In genomic region chr17:59381716-59382570, GRCh38 we compare ENCODE assay signal across 10 cellular contexts. TPM values are rescaled to one million over a fixed set of nuclear protein-coding genes. Genes with fewer than 3 reads are reported as not detected.
DNase-seq lines count a peak whose midpoint lies in the region; TF ChIP-seq lines count a peak whose summit lies in the region.
"Had no signal": no experiment of that assay in that cellular context is flagged by ENCODE, and none has a peak within 500 bp of the region (broad histone marks: within the 10 kb centered on the region; RNA-seq: fewer than 3 reads in every experiment).

No MANE protein-coding gene starts in this region.

- H3K27ac ChIP-seq in C4-2B (peak overlapping the region; percentile 22), osteoblast (ENCODE audit: low read depth, low read length) (no peak overlapping the region)
- H3K27ac ChIP-seq: SJCRH30 had no signal

- H3K79me2 ChIP-seq in osteoblast (ENCODE audit: insufficient read depth, low read length): peaks cover 5% of the 10 kb centered on the region

- no peak for TF ChIP-seq CTCF in C4-2B (conservative IDR thresholded peaks at IDR 0.05)
- TF ChIP-seq CTCF in osteoblast (IDR thresholded peaks at IDR 0.05; ENCODE audit: extremely low read depth, low read depth, low read length): no peak

- H3K27me3 ChIP-seq in osteoblast (ENCODE audit: insufficient read depth, low read length): no peaks in the 10 kb centered on the region
- H3K27me3 ChIP-seq: SJCRH30 had no signal

- DNase-seq in NCI-H526 (lab: John Stamatoyannopoulos, UW) (peak; percentile 40 to 59), head of caudate nucleus (peak; percentile 40 to 95 (median 86)), osteoblast (ENCODE audit: insufficient read length, low spot score, missing footprints) (no peak), NCI-H2107 treated with DMSO at 0.1 percent for 48 hours (lab: John Stamatoyannopoulos, UW; ENCODE audit: unreplicated experiment) (no peak)
- no peak for DNase-seq in stimulated activated CD4-positive, alpha-beta T cell treated with anti-CD3 and anti-CD28 coated beads, Interleukin-4, amount 100 ng/mL, for 1 hour
- no peak for DNase-seq in activated CD4-positive, alpha-beta T cell treated with anti-CD3 and anti-CD28 coated beads for 4 hours
- no peak for DNase-seq in stimulated activated CD4-positive, alpha-beta T cell treated with anti-CD3 and anti-CD28 coated beads, Interleukin-2, amount 100 ng/mL, for 24 hours
- DNase-seq: DND-41, SJCRH30 had no signal

- H3K4me3 ChIP-seq in osteoblast (ENCODE audit: insufficient read depth, low read length): no peak overlapping the region
- H3K4me3 ChIP-seq: SJCRH30 had no signal

- peaks cover 18% of the 10 kb centered on the region for H3K4me1 ChIP-seq in osteoblast (ENCODE audit: insufficient read depth, low read length)
- H3K4me1 ChIP-seq: SJCRH30 had no signal

- H3K36me3 ChIP-seq in osteoblast (ENCODE audit: insufficient read depth, low read length): no peaks in the 10 kb centered on the region
- H3K36me3 ChIP-seq: SJCRH30 had no signal

- no peak overlapping the region for H3K4me2 ChIP-seq in osteoblast (ENCODE audit: insufficient read depth, low read length)

- intact Hi-C loops in head of caudate nucleus (cut with DNase I): no loop called here

- H3K9me3 ChIP-seq in osteoblast (ENCODE audit: low read depth, low read length): no peaks in the 10 kb centered on the region
- H3K9me3 ChIP-seq: SJCRH30 had no signal

- H2AFZ ChIP-seq in osteoblast (ENCODE audit: low read length): peak overlapping the region; percentile 19

- no peaks in the 10 kb centered on the region for H4K20me1 ChIP-seq in osteoblast (ENCODE audit: insufficient read depth, low read length)

RNA-seq across cellular contexts. Expression of gene YPEL2, which starts 50.5 kb away (rescaled TPM):
- 24.2 and 28.3 TPM in 2 replicates for total RNA-seq in osteoblast

Comparison
In these comparisons a context has a peak if more than half of its experiments do, and no peak if none do; other contexts are left out.
1. DNase-seq: peak in NCI-H526 (2 of 2) and head of caudate nucleus (42 of 42); none in osteoblast (single experiment), stimulated activated CD4-positive, alpha-beta T cell treated with anti-CD3 and anti-CD28 coated beads, Interleukin-4, amount 100 ng/mL, for 1 hour (single experiment), NCI-H2107 treated with DMSO at 0.1 percent for 48 hours (single experiment), activated CD4-positive, alpha-beta T cell treated with anti-CD3 and anti-CD28 coated beads for 4 hours (0 of 2) and stimulated activated CD4-positive, alpha-beta T cell treated with anti-CD3 and anti-CD28 coated beads, Interleukin-2, amount 100 ng/mL, for 24 hours (0 of 2).